ENCODE assay signal across 19 cellular contexts in the genomic region with DNA sequence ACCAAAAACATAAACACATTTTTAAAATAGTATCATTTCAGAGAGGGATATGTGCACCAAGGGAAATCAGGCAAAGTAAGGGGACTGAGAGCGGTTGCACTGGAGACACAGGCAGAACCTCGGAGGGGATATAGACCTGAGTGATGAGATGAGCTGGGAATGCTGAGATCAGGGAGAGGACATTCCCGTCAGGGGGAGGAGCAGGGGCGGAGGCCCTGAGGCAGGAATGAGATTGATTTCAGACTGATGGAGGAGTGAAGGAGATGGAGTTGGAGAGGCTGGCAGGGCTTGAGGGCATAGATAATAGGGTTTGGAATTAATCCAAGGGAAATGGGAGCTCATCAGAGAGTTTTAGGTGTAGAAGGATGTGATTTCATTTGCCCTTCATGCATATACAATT. TPM values are rescaled to one million over a fixed set of nuclear protein-coding genes. Genes with fewer than 3 reads are reported as not detected.
DNase-seq lines count a peak whose midpoint lies in the region; ATAC-seq lines count a peak whose summit lies in the region.
"Had no signal": no experiment of that assay in that cellular context is flagged by ENCODE, and none has a peak within 500 bp of the region (broad histone marks: within the 10 kb centered on the region; RNA-seq: fewer than 3 reads in every experiment).

No MANE protein-coding gene starts in this region.

- peaks cover 78% of the 10 kb centered on the region for H3K4me1 Mint-ChIP-seq in T-helper 1 cell treated with Interleukin-12 subunit alpha and Interleukin-12 subunit beta and Interleukin-4 antibody, amounts not matched to agents 30 μg/mL and 1 μg/mL, for 36 hours (ENCODE audit: low read depth)
- H3K4me1 Mint-ChIP-seq: neural crest cell had no signal

- H3K36me3 Mint-ChIP-seq in T-helper 1 cell treated with Interleukin-12 subunit alpha and Interleukin-12 subunit beta and Interleukin-4 antibody, amounts not matched to agents 30 μg/mL and 1 μg/mL, for 36 hours (ENCODE audit: low read depth) = peaks cover 55% of the 10 kb centered on the region

- DNase-seq in T-helper 1 cell = no peak
- DNase-seq in H7 = peak; percentile 55
- peak; percentile 29 to 31 for DNase-seq in activated T-cell treated with anti-CD3 and anti-CD28 coated beads, Interleukin-2, amount 50 U/mL, for 48 hours
- peak; percentile 46 for DNase-seq in left kidney (ENCODE audit: low read depth, low spot score)
- no peak for DNase-seq in Right ventricle myocardium superior
- no peak for DNase-seq in NCI-H774 (lab: John Stamatoyannopoulos, UW)
- DNase-seq: aorta, DND-41, kidney, NCI-H1436, psoas muscle, SHP77, upper lobe of right lung had no signal

- intact Hi-C loops in Right ventricle myocardium superior (cut with DNase I) = no loop called here

- ATAC-seq in HG02885 (IDR thresholded peaks at IDR 0.05; ENCODE audit: poor library complexity, unreplicated experiment) (no peak), Right ventricle myocardium superior (ENCODE audit: poor library complexity) (no peak)
- ATAC-seq: psoas muscle, upper lobe of right lung had no signal

- H3K4me3 ChIP-seq in H7 (ENCODE audit: insufficient read depth, low read depth, low read length) = no peak overlapping the region
- H3K4me3 ChIP-seq: A549, psoas muscle, upper lobe of right lung had no signal

- H3K9me3 Mint-ChIP-seq in T-helper 1 cell treated with Interleukin-12 subunit alpha and Interleukin-12 subunit beta and Interleukin-4 antibody, amounts not matched to agents 30 μg/mL and 1 μg/mL, for 36 hours = no peaks in the 10 kb centered on the region
- H3K9me3 Mint-ChIP-seq: neural crest cell had no signal

- no peaks in the 10 kb centered on the region for H3K27me3 Mint-ChIP-seq in T-helper 1 cell treated with Interleukin-12 subunit alpha and Interleukin-12 subunit beta and Interleukin-4 antibody, amounts not matched to agents 30 μg/mL and 1 μg/mL, for 36 hours (ENCODE audit: low read depth)

- H3K36me3 ChIP-seq in H7 (replicated peaks; ENCODE audit: control insufficient read depth, insufficient read depth, low read length) = no peaks in the 10 kb centered on the region
- H3K36me3 ChIP-seq: upper lobe of right lung had no signal

- H3K27me3 ChIP-seq in H7 (ENCODE audit: control insufficient read depth, insufficient read depth, low read length) = no peaks in the 10 kb centered on the region
- H3K27me3 ChIP-seq: upper lobe of right lung had no signal

- H3K4me3 Mint-ChIP-seq in T-helper 1 cell treated with Interleukin-12 subunit alpha and Interleukin-12 subunit beta and Interleukin-4 antibody, amounts not matched to agents 30 μg/mL and 1 μg/mL, for 36 hours = peak overlapping the region; percentile 80
- H3K4me3 Mint-ChIP-seq: neural crest cell had no signal

- H3K27ac Mint-ChIP-seq in T-helper 1 cell treated with Interleukin-12 subunit alpha and Interleukin-12 subunit beta and Interleukin-4 antibody, amounts not matched to agents 30 μg/mL and 1 μg/mL, for 36 hours = peak overlapping the region; percentile 81
- H3K27ac Mint-ChIP-seq: CD14-positive monocyte had no signal

RNA-seq across cellular contexts. Expression of a gene that starts 13.1 kb away (rescaled TPM):
- not detected in 2 replicates for total RNA-seq in H7 (2014; rRNA removed; shearing (Covaris generic))
- total RNA-seq in Right ventricle myocardium superior = 0.08 TPM
- total RNA-seq: LHCN-M2 had no signal

RNA-seq across cellular contexts. Expression of a gene that starts 32.6 kb away (rescaled TPM):
- 2.7 and 6.1 TPM in 2 replicates for total RNA-seq in H7 (2014; rRNA removed; shearing (Covaris generic))
- 19.1 TPM for total RNA-seq in Right ventricle myocardium superior

Comparison
In these comparisons a context has a peak if more than half of its experiments do, and no peak if none do; other contexts are left out.
1. DNase-seq: peak in H7 (single experiment), activated T-cell treated with anti-CD3 and anti-CD28 coated beads, Interleukin-2, amount 50 U/mL, for 48 hours (2 of 2) and left kidney (single experiment); none in T-helper 1 cell (0 of 5), Right ventricle myocardium superior (single experiment) and NCI-H774 (single experiment).